21 cellular contexts compared by ENCODE assay signal in the genomic region with DNA sequence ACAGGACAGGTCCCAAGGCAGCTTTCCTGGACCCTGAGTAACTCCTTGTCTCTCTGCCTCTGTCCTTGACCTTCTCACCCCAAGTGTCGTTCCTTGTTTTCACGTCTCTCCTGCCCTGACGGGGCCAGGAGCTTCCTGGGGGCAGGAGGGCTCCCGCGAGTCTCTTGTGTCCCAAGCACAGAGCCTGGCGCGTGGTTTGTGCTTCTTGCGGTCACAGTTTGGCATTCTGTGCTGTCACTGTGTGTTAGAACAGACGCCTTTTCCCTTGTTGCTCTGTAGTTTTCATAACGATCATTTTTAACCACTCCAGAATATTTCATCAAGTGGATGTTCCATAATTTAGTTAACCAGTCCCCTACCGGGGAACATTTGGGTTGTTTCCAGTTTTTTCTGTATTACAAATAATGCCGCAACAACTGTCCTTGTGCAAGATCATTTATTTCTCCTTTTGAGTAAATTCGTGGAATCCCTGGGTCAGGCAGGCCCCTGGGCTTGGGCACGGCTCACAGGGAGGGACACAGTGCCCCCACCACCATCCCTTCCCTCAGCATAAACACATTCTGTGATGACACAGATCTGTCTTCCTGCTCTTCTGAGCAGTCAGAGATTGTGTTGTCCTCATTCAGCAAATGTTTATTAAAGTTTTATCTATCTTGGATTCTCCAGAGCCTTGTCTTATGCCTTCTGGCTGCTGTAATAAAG.
"Had no signal": no experiment of that assay in that cellular context is flagged by ENCODE, and none has a peak within 500 bp of the region (broad histone marks: within the 10 kb centered on the region; RNA-seq: fewer than 3 reads in every experiment).

No MANE protein-coding gene starts in this region.

- H3K9me3 Mint-ChIP-seq: activated naive CD4-positive, alpha-beta T cell treated with anti-CD3 and anti-CD28 coated beads, Interleukin-2, amount 10 ng/mL, durations not matched to agents 7 days and 5 days; activated T-helper 2 cell treated with anti-CD3 and anti-CD28 coated beads, Interferon-gamma antibody, Interleukin-2, Interleukin-4, amounts not matched to agents 10 μg/mL and 5 μg/mL and 100 μg/mL, durations not matched to agents 14 hours and 24 hours and 36 hours had no signal

- H3K36me3 ChIP-seq: SJCRH30 had no signal

- H3K4me3 Mint-ChIP-seq: activated CD8-positive, alpha-beta T cell treated with anti-CD3 and anti-CD28 coated beads for 36 hours; activated naive CD4-positive, alpha-beta T cell treated with anti-CD3 and anti-CD28 coated beads, Interleukin-2, amount 10 ng/mL, durations not matched to agents 7 days and 5 days; activated naive CD8-positive, alpha-beta T cell treated with anti-CD3 and anti-CD28 coated beads for 36 hours; activated T-cell treated with anti-CD3 and anti-CD28 coated beads, Interleukin-2, amount 50 U/mL, for 72 hours; T-helper 17 cell had no signal

- H3K27ac ChIP-seq: SJCRH30 had no signal

- DNase-seq: activated CD4-positive, alpha-beta T cell treated with anti-CD3 and anti-CD28 coated beads for 4 hours; activated CD8-positive, alpha-beta memory T cell treated with anti-CD3 and anti-CD28 coated beads, Interleukin-2, amount 50 U/mL, for 4 hours; activated CD8-positive, alpha-beta T cell treated with anti-CD3 and anti-CD28 coated beads for 36 hours; activated gamma-delta T cell treated with Interleukin-2 at 50 U/mL for 16 hours; activated naive CD4-positive, alpha-beta T cell treated with anti-CD3 and anti-CD28 coated beads, Interleukin-2, amount 10 ng/mL, durations not matched to agents 7 days and 5 days; activated naive CD8-positive, alpha-beta T cell treated with anti-CD3 and anti-CD28 coated beads for 36 hours; activated T-cell treated with anti-CD3 and anti-CD28 coated beads, Interleukin-2, amount 50 U/mL, for 72 hours; cerebellar nuclear complex; Kasumi-1; KBM-7; NCI-H146; NCI-H187 treated with DMSO at 0.1 percent for 48 hours; NCI-H345; NCI-H510A; NCI-H526 treated with DMSO at 0.1 percent for 48 hours; NCI-H82; Right ventricle myocardium superior; SJCRH30; T-helper 17 cell; T-helper 9 cell had no signal

- H3K27ac Mint-ChIP-seq: activated CD8-positive, alpha-beta T cell treated with anti-CD3 and anti-CD28 coated beads for 36 hours; activated naive CD4-positive, alpha-beta T cell treated with anti-CD3 and anti-CD28 coated beads, Interleukin-2, amount 10 ng/mL, durations not matched to agents 7 days and 5 days; activated naive CD8-positive, alpha-beta T cell treated with anti-CD3 and anti-CD28 coated beads for 36 hours; activated T-cell treated with anti-CD3 and anti-CD28 coated beads, Interleukin-2, amount 50 U/mL, for 72 hours; activated T-helper 2 cell treated with anti-CD3 and anti-CD28 coated beads, Interferon-gamma antibody, Interleukin-2, Interleukin-4, amounts not matched to agents 10 μg/mL and 5 μg/mL and 100 μg/mL, durations not matched to agents 14 hours and 24 hours and 36 hours; T-helper 17 cell had no signal

- H3K4me1 Mint-ChIP-seq: activated naive CD8-positive, alpha-beta T cell treated with anti-CD3 and anti-CD28 coated beads for 36 hours had no signal

- H3K4me3 ChIP-seq: SJCRH30 had no signal

- H3K36me3 Mint-ChIP-seq: activated naive CD4-positive, alpha-beta T cell treated with anti-CD3 and anti-CD28 coated beads, Interleukin-2, amount 10 ng/mL, durations not matched to agents 7 days and 5 days had no signal

- H3K9me3 ChIP-seq: SJCRH30 had no signal
